Comparison of ENCODE assay signal across 2 cellular contexts in genomic region chr6:52545050-52545843, GRCh38.
TF ChIP-seq lines count a peak whose summit lies in the region.

No MANE protein-coding gene starts in this region.

TF ChIP-seq in SK-N-SH, 30 proteins besides CTCF, POLR2A, EP300 and RAD21 (continued from another document):
- no peak for TF ChIP-seq ZBTB33 (IDR thresholded peaks at IDR 0.05; ENCODE audit: borderline replicate concordance, low read depth)
- TF ChIP-seq POLR2AphosphoS5 (IDR thresholded peaks at IDR 0.05; ENCODE audit: low read depth, low read length) = no peak
- no peak for TF ChIP-seq TCF12 (IDR thresholded peaks at IDR 0.05)
- TF ChIP-seq USF2 (IDR thresholded peaks at IDR 0.05; ENCODE audit: borderline replicate concordance, low read depth, low read length) = no peak
- TF ChIP-seq REST (IDR thresholded peaks at IDR 0.05; ENCODE audit: low read depth, low read length) = no peak
- no peak for TF ChIP-seq MAX (IDR thresholded peaks at IDR 0.05; ENCODE audit: low read depth)
- no peak for TF ChIP-seq PBX3 (IDR thresholded peaks at IDR 0.05)

TF ChIP-seq in SK-N-SH treated with all-trans-retinoic acid at 6 μM for 48 hours, 23 proteins besides CTCF, POLR2A, EP300 and RAD21 (continued from another document):
- TF ChIP-seq CREB5 (CRISPR knock-in tag; IDR thresholded peaks at IDR 0.05; ENCODE audit: low read depth) = no peak
- TF ChIP-seq ZFP3 (CRISPR knock-in tag; IDR thresholded peaks at IDR 0.05) = no peak
- TF ChIP-seq TCF4 (CRISPR knock-in tag; IDR thresholded peaks at IDR 0.05; ENCODE audit: borderline replicate concordance) = no peak
- no peak for TF ChIP-seq GLIS3 (CRISPR knock-in tag; IDR thresholded peaks at IDR 0.05)
- TF ChIP-seq ZFP30 (CRISPR knock-in tag; IDR thresholded peaks at IDR 0.05) = no peak
- TF ChIP-seq ARNTL (CRISPR knock-in tag; IDR thresholded peaks at IDR 0.05; ENCODE audit: borderline replicate concordance, low read depth) = no peak
- no peak for TF ChIP-seq TSHZ2 (CRISPR knock-in tag; IDR thresholded peaks at IDR 0.05)
- TF ChIP-seq CSDC2 (CRISPR knock-in tag; IDR thresholded peaks at IDR 0.05) = no peak
TF ChIP-seq in SK-N-SH treated with all-trans-retinoic acid at 6 μM for 48 hours: peak in this region for 0.
